In genomic region chr12:118271770-118272417, GRCh38 we compare ENCODE assay signal across 19 cellular contexts.
DNase-seq lines count a peak whose midpoint lies in the region; ATAC-seq and TF ChIP-seq lines count a peak whose summit lies in the region.
"Had no signal": no experiment of that assay in that cellular context is flagged by ENCODE, and none has a peak within 500 bp of the region (broad histone marks: within the 10 kb centered on the region; RNA-seq: fewer than 3 reads in every experiment).

No MANE protein-coding gene starts in this region.

- TF ChIP-seq CTCF in epithelial cell of esophagus (IDR thresholded peaks at IDR 0.05; ENCODE audit: insufficient read depth, low read depth, low read length, missing control alignments) (no peak), mesothelial cell of epicardium (IDR thresholded peaks at IDR 0.05; ENCODE audit: unreplicated experiment) (no peak), CD14-positive monocyte (IDR thresholded peaks at IDR 0.05) (no peak)

- peak overlapping the region; percentile 41 for H3K27ac Mint-ChIP-seq in activated naive CD8-positive, alpha-beta T cell
- H3K27ac Mint-ChIP-seq in activated naive CD8-positive, alpha-beta T cell treated with anti-CD3 and anti-CD28 coated beads, Interleukin-2, amount 50 U/mL, for 24 hours = no peak overlapping the region
- H3K27ac Mint-ChIP-seq in mesothelial cell of epicardium (peak overlapping the region; percentile 95), CD14-positive monocyte (peak overlapping the region in 2 of 7 donors; percentile 72 to 83)
- H3K27ac Mint-ChIP-seq: activated T-cell treated with anti-CD3 and anti-CD28 coated beads, Interleukin-2, amount 50 U/mL, for 72 hours; T-cell had no signal

- no peak for ATAC-seq in activated naive CD8-positive, alpha-beta T cell treated with anti-CD3 and anti-CD28 coated beads, Interleukin-2, amount 50 U/mL, for 24 hours
- no peak for ATAC-seq in GM19467 (IDR thresholded peaks at IDR 0.05; ENCODE audit: unreplicated experiment)
- ATAC-seq: activated naive CD4-positive, alpha-beta T cell treated with anti-CD3 and anti-CD28 coated beads, Interleukin-2, amount 50 U/mL, for 72 hours; activated T-cell treated with anti-CD3 and anti-CD28 coated beads, Interleukin-2, amount 50 U/mL, for 72 hours; natural killer cell; T-cell had no signal

- intact Hi-C loops in CD14-positive monocyte (cut with micrococcal nuclease) = no loop called here

- H3K9me3 Mint-ChIP-seq in activated naive CD8-positive, alpha-beta T cell (ENCODE audit: low read depth) = no peaks in the 10 kb centered on the region
- no peaks in the 10 kb centered on the region for H3K9me3 Mint-ChIP-seq in activated naive CD8-positive, alpha-beta T cell treated with anti-CD3 and anti-CD28 coated beads, Interleukin-2, amount 50 U/mL, for 24 hours
- H3K9me3 Mint-ChIP-seq in mesothelial cell of epicardium (no peaks in the 10 kb centered on the region), CD14-positive monocyte (no peaks in the 10 kb centered on the region)
- H3K9me3 Mint-ChIP-seq: activated naive CD4-positive, alpha-beta T cell treated with anti-CD3 and anti-CD28 coated beads, Interleukin-2, amount 50 U/mL, for 72 hours; activated T-cell treated with anti-CD3 and anti-CD28 coated beads, Interleukin-2, amount 50 U/mL, for 72 hours; natural killer cell; T-cell had no signal

- no peak overlapping the region for H3K4me3 Mint-ChIP-seq in activated naive CD8-positive, alpha-beta T cell
- no peak overlapping the region for H3K4me3 Mint-ChIP-seq in activated naive CD8-positive, alpha-beta T cell treated with anti-CD3 and anti-CD28 coated beads, Interleukin-2, amount 50 U/mL, for 24 hours
- H3K4me3 Mint-ChIP-seq in mesothelial cell of epicardium (peak overlapping the region; percentile 7), CD14-positive monocyte (no peak overlapping the region)
- H3K4me3 Mint-ChIP-seq: activated T-cell treated with anti-CD3 and anti-CD28 coated beads, Interleukin-2, amount 50 U/mL, for 72 hours; natural killer cell; T-cell had no signal

- peaks cover 13% of the 10 kb centered on the region for H3K4me1 Mint-ChIP-seq in activated naive CD8-positive, alpha-beta T cell (ENCODE audit: low read depth)
- H3K4me1 Mint-ChIP-seq in activated naive CD8-positive, alpha-beta T cell treated with anti-CD3 and anti-CD28 coated beads, Interleukin-2, amount 50 U/mL, for 24 hours = peaks cover 15% of the 10 kb centered on the region
- peaks cover 31% of the 10 kb centered on the region for H3K4me1 Mint-ChIP-seq in mesothelial cell of epicardium
- H3K4me1 Mint-ChIP-seq in CD14-positive monocyte = peaks cover 20% of the 10 kb centered on the region

- H3K4me3 ChIP-seq in epithelial cell of esophagus (ENCODE audit: low read length) = peak overlapping the region; percentile 23
- H3K4me3 ChIP-seq: BLaER1 treated with 17β-estradiol and CSF1 and Interleukin-3, amounts not matched to agents 10 nM and 100 nM; skin epidermis had no signal

- DNase-seq in activated naive CD8-positive, alpha-beta T cell treated with anti-CD3 and anti-CD28 coated beads, Interleukin-2, amount 50 U/mL, for 24 hours = no peak
- DNase-seq in epithelial cell of esophagus (ENCODE audit: low read depth) = peak; percentile 92
- DNase-seq in mesothelial cell of epicardium (ENCODE audit: low spot score in 2 of 2, unreplicated experiment in 2 of 2) = no peak
- DNase-seq in CD14-positive monocyte (ENCODE audit: low spot score) = no peak
- DNase-seq in C1 segment of cervical spinal cord (lab: John Stamatoyannopoulos, UW) = no peak
- DNase-seq in NCI-H2029 treated with DMSO at 0.1 percent for 48 hours (lab: John Stamatoyannopoulos, UW) = no peak
- DNase-seq: activated CD4-positive, CD25-positive, alpha-beta regulatory T cell; activated T-cell treated with anti-CD3 and anti-CD28 coated beads, Interleukin-2, amount 50 U/mL, for 72 hours; cortex of kidney; DMS153; mesenchymal stem cell; natural killer cell; stimulated activated CD8-positive, alpha-beta memory T cell treated with anti-CD3 and anti-CD28 coated beads, Interleukin-4, amount 100 ng/mL, for 48 hours; T-cell had no signal

- no peaks in the 10 kb centered on the region for H3K27me3 Mint-ChIP-seq in activated naive CD8-positive, alpha-beta T cell
- no peaks in the 10 kb centered on the region for H3K27me3 Mint-ChIP-seq in activated naive CD8-positive, alpha-beta T cell treated with anti-CD3 and anti-CD28 coated beads, Interleukin-2, amount 50 U/mL, for 24 hours
- H3K27me3 Mint-ChIP-seq in mesothelial cell of epicardium (ENCODE audit: low read depth) (no peaks in the 10 kb centered on the region), CD14-positive monocyte (ENCODE audit: low read depth in 3 of 3) (peaks cover 0 to 2% (median 0%) of the 10 kb centered on the region in 3 donors)
- H3K27me3 Mint-ChIP-seq: T-cell had no signal

- H3K36me3 Mint-ChIP-seq in activated naive CD8-positive, alpha-beta T cell = peaks cover 2% of the 10 kb centered on the region
- H3K36me3 Mint-ChIP-seq in activated naive CD8-positive, alpha-beta T cell treated with anti-CD3 and anti-CD28 coated beads, Interleukin-2, amount 50 U/mL, for 24 hours (ENCODE audit: low read depth) = peaks cover 7% of the 10 kb centered on the region
- H3K36me3 Mint-ChIP-seq in mesothelial cell of epicardium = no peaks in the 10 kb centered on the region
- peaks cover 2 to 8% of the 10 kb centered on the region in 2 donors for H3K36me3 Mint-ChIP-seq in CD14-positive monocyte
- H3K36me3 Mint-ChIP-seq: activated naive CD4-positive, alpha-beta T cell treated with anti-CD3 and anti-CD28 coated beads, Interleukin-2, amount 50 U/mL, for 72 hours; natural killer cell had no signal
